8 cellular contexts compared by ENCODE assay signal in the genomic region with DNA sequence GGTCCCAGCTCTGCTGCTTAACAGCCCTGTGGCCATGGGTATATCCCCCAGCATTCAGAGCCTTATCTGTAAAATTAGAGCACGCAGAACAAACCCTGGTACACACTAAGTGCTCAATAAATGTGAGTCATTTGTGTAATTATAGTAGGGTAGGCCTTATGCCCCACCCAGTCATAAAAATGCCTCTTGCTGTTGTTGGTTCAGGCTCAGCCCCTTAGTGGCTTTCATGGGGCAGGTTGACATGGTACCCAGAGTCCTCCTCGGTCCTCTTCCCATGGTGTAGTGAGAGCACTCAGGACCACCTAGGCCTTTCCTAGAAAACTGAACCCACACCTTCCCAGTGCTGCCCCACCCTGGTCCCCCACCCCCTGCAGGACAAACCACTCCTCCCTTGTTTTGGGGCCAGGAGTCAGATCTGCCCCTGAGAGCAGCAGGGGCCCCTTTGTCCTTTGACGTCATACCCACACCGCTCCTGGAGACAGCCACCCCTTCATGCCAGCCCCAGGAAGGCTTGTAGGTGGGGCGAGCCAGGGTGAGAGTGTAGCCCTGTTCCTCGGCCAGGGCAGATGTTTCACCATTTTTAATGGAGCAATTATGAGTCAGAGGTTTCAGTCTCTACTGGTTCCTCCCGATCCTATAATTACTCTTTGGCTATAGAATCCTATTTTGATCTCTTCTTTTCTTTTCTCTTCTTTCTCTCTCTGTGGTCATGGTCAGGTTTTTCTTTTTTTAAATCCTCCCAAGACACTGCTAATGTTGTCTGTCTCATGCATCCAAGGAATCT.
DNase-seq lines count a peak whose midpoint lies in the region; ATAC-seq and TF ChIP-seq lines count a peak whose summit lies in the region.

No MANE protein-coding gene starts in this region.

- peaks cover 69% of the 10 kb centered on the region for H3K79me2 ChIP-seq in parathyroid adenoma

- peaks cover 36% of the 10 kb centered on the region for H3K36me3 ChIP-seq in WERI-Rb-1
- no peaks in the 10 kb centered on the region for H3K36me3 ChIP-seq in parathyroid adenoma (ENCODE audit: control insufficient read depth, insufficient read depth, low read length)

- no peak for TF ChIP-seq CTCF in WERI-Rb-1 (IDR thresholded peaks at IDR 0.05; ENCODE audit: low read depth, low read length)
- no peak for TF ChIP-seq CTCF in fibroblast of mammary gland (conservative IDR thresholded peaks at IDR 0.05; ENCODE audit: control insufficient read depth, insufficient read depth, low read depth, low read length)
- no peak for TF ChIP-seq CTCF in parathyroid adenoma (IDR thresholded peaks at IDR 0.05)

- peaks cover 91% of the 10 kb centered on the region for H3K4me1 ChIP-seq in parathyroid adenoma

- H3K27ac ChIP-seq in WERI-Rb-1 (peak overlapping the region; percentile 87), parathyroid adenoma (peak overlapping the region; percentile 100)

- H3K4me3 ChIP-seq in WERI-Rb-1 (ENCODE audit: low read depth, low read length): no peak overlapping the region; the same call in 1 of the 2 replicates
- H3K4me3 ChIP-seq in fibroblast of mammary gland (ENCODE audit: control insufficient read depth, low read depth, low read length): peak overlapping the region; percentile 15
- H3K4me3 ChIP-seq in parathyroid adenoma (ENCODE audit: low read depth, low read length): peak overlapping the region; percentile 27

- H3K4me2 ChIP-seq in parathyroid adenoma (ENCODE audit: low read length): peak overlapping the region; percentile 65

- ATAC-seq in GM18861 (IDR thresholded peaks at IDR 0.05; ENCODE audit: unreplicated experiment) (no peak), HG03571 (IDR thresholded peaks at IDR 0.05; ENCODE audit: unreplicated experiment) (no peak)

- H3K27me3 ChIP-seq in WERI-Rb-1 (ENCODE audit: insufficient read depth, low read depth, severe bottlenecking) (no peaks in the 10 kb centered on the region), parathyroid adenoma (ENCODE audit: control insufficient read depth, insufficient read depth, low read length) (no peaks in the 10 kb centered on the region)

- H3K9ac ChIP-seq in parathyroid adenoma: peak overlapping the region; percentile 81

- DNase-seq in EL (peak; percentile 95), LoVo (ENCODE audit: low spot score) (peak; percentile 94), WERI-Rb-1 (no peak), fibroblast of mammary gland (ENCODE audit: low read depth) (peak; percentile 94), middle frontal gyrus (ENCODE audit: extremely low spot score, low spot score) (no peak)

- H2AFZ ChIP-seq in parathyroid adenoma: no peak overlapping the region

- H3K9me3 ChIP-seq in WERI-Rb-1 (ENCODE audit: severe bottlenecking) (no peaks in the 10 kb centered on the region), parathyroid adenoma (ENCODE audit: control insufficient read depth, low read length) (no peaks in the 10 kb centered on the region)

Comparison
In these comparisons a context has a peak if more than half of its experiments do, and no peak if none do; other contexts are left out.
1. DNase-seq: peak in EL (single experiment), LoVo (single experiment) and fibroblast of mammary gland (single experiment); none in WERI-Rb-1 (single experiment) and middle frontal gyrus (single experiment).